ENCODE assay signal across 8 cellular contexts in genomic region chr16:1342526-1343427, GRCh38. TPM values are rescaled to one million over a fixed set of nuclear protein-coding genes. Genes with fewer than 3 reads are reported as not detected.
DNase-seq lines count a peak whose midpoint lies in the region; ATAC-seq lines count a peak whose summit lies in the region.

No MANE protein-coding gene starts in this region.

- H3K4me1 Mint-ChIP-seq in activated CD4-positive, alpha-beta memory T cell treated with anti-CD3 and anti-CD28 coated beads for 36 hours (ENCODE audit: low read depth): peaks cover 22% of the 10 kb centered on the region
- H3K4me1 Mint-ChIP-seq in memory B cell: peaks cover 17% of the 10 kb centered on the region

- no peak overlapping the region for H3K27ac Mint-ChIP-seq in activated CD4-positive, alpha-beta memory T cell treated with anti-CD3 and anti-CD28 coated beads for 36 hours
- peak overlapping the region; percentile 73 for H3K27ac Mint-ChIP-seq in memory B cell

- no peaks in the 10 kb centered on the region for H3K27me3 Mint-ChIP-seq in activated CD4-positive, alpha-beta memory T cell treated with anti-CD3 and anti-CD28 coated beads for 36 hours
- no peaks in the 10 kb centered on the region for H3K27me3 Mint-ChIP-seq in memory B cell

- ATAC-seq in GM21367 (IDR thresholded peaks at IDR 0.05; ENCODE audit: unreplicated experiment) (peak; percentile 73), memory B cell (ENCODE audit: low read depth) (peak; percentile 78)

- DNase-seq in COR-L47 (lab: John Stamatoyannopoulos, UW): peak; percentile 97
- peak; percentile 72 for DNase-seq in HS-27A (ENCODE audit: low read depth)
- peak; percentile 98 for DNase-seq in NCI-H82 treated with DMSO at 0.1 percent for 48 hours (lab: John Stamatoyannopoulos, UW; ENCODE audit: unreplicated experiment)
- peak; percentile 96 for DNase-seq in activated CD4-positive, alpha-beta memory T cell treated with anti-CD3 and anti-CD28 coated beads for 36 hours
- peak; percentile 93 for DNase-seq in effector CD8-positive, alpha-beta T cell (lab: John Stamatoyannopoulos, UW)
- peak; percentile 92 to 97 for DNase-seq in memory B cell (ENCODE audit: low spot score in 2 of 2)
- DNase-seq in stimulated activated CD8-positive, alpha-beta memory T cell treated with anti-CD3 and anti-CD28 coated beads, Interleukin-15, amount 100 ng/mL, for 1 hour (ENCODE audit: low read depth): peak; percentile 88

- intact Hi-C loops in activated CD4-positive, alpha-beta memory T cell treated with anti-CD3 and anti-CD28 coated beads for 36 hours (cut with micrococcal nuclease): loop anchor here (2.0 kb wide), 1 partner anchor 34 kb away; the partner anchor contains the start of gene UBE2I

- no peaks in the 10 kb centered on the region for H3K36me3 Mint-ChIP-seq in activated CD4-positive, alpha-beta memory T cell treated with anti-CD3 and anti-CD28 coated beads for 36 hours
- peaks cover 5% of the 10 kb centered on the region for H3K36me3 Mint-ChIP-seq in memory B cell

- H3K9me3 Mint-ChIP-seq in activated CD4-positive, alpha-beta memory T cell treated with anti-CD3 and anti-CD28 coated beads for 36 hours: no peaks in the 10 kb centered on the region
- H3K9me3 Mint-ChIP-seq in memory B cell: no peaks in the 10 kb centered on the region

- CTCF ChIA-PET in activated CD4-positive, alpha-beta memory T cell treated with anti-CD3 and anti-CD28 coated beads for 36 hours (lab: Charles Lee): interaction anchor here (1.0 to 1.4 kb wide), 3 partner anchors 20 to 41 kb away, joined by 3 to 4 read pairs (median 3); no protein-coding TSS in a partner anchor

- POLR2A ChIA-PET in activated CD4-positive, alpha-beta memory T cell treated with anti-CD3 and anti-CD28 coated beads for 36 hours (lab: Charles Lee): interaction anchor here (1.7 kb wide), 1 partner anchor 34 kb away, joined by 7 read pairs; the partner anchor contains the start of gene UBE2I

- peak overlapping the region; percentile 49 for H3K4me3 Mint-ChIP-seq in activated CD4-positive, alpha-beta memory T cell treated with anti-CD3 and anti-CD28 coated beads for 36 hours
- H3K4me3 Mint-ChIP-seq in memory B cell: peak overlapping the region; percentile 49

RNA-seq across cellular contexts. Expression of gene TSR3, which starts 8.9 kb away (rescaled TPM):
- 10 to 100 TPM; 59.6 to 60.8 TPM for total RNA-seq in activated CD4-positive, alpha-beta memory T cell treated with anti-CD3 and anti-CD28 coated beads for 36 hours

RNA-seq across cellular contexts. Expression of gene GNPTG, which starts 9.0 kb away (rescaled TPM):
- total RNA-seq in activated CD4-positive, alpha-beta memory T cell treated with anti-CD3 and anti-CD28 coated beads for 36 hours: 10 to 100 TPM; 19.0 to 19.1 TPM

RNA-seq across cellular contexts. Expression of gene BAIAP3, which starts 9.3 kb away (rescaled TPM):
- under 1 TPM; 0.17 to 0.31 TPM for total RNA-seq in activated CD4-positive, alpha-beta memory T cell treated with anti-CD3 and anti-CD28 coated beads for 36 hours

RNA-seq across cellular contexts. Expression of gene UBE2I, which starts 33.3 kb away (rescaled TPM):
- total RNA-seq in activated CD4-positive, alpha-beta memory T cell treated with anti-CD3 and anti-CD28 coated beads for 36 hours: 100 to 1,000 TPM; 248 to 249 TPM

Comparison
In these comparisons a context has a peak if more than half of its experiments do, and no peak if none do; other contexts are left out.
1. Peak in every context shown above with its lines: DNase-seq and ATAC-seq.